In genomic region chr1:209850342-209850979, GRCh38 we compare ENCODE assay signal across 8 cellular contexts. TPM values are rescaled to one million over a fixed set of nuclear protein-coding genes. Genes with fewer than 3 reads are reported as not detected.
DNase-seq lines count a peak whose midpoint lies in the region; ATAC-seq and TF ChIP-seq lines count a peak whose summit lies in the region.

No MANE protein-coding gene starts in this region.

- TF ChIP-seq EP300 in stomach (IDR thresholded peaks at IDR 0.05): no peak

- no peaks in the 10 kb centered on the region for H4K20me1 ChIP-seq in OCI-LY3 (ENCODE audit: insufficient read depth, low read length)

- peak; percentile 56 for DNase-seq in AG08396 (ENCODE audit: low spot score)
- peak; percentile 44 for DNase-seq in GM13977 (ENCODE audit: low spot score)
- DNase-seq in astrocyte of the spinal cord (ENCODE audit: low read depth, low spot score): peak; percentile 85
- DNase-seq in left kidney (ENCODE audit: low read depth, low spot score): peak; percentile 64
- DNase-seq in stomach: peak; percentile 36

- TF ChIP-seq CTCF in GM13977 (IDR thresholded peaks at IDR 0.05; ENCODE audit: extremely low read depth, insufficient read depth, missing control alignments) (peak; percentile 52), OCI-LY3 (IDR thresholded peaks at IDR 0.05; ENCODE audit: low read depth, low read length) (peak; percentile 92), astrocyte of the spinal cord (IDR thresholded peaks at IDR 0.05; ENCODE audit: low read depth, low read length) (peak; percentile 88), stomach (IDR thresholded peaks at IDR 0.05) (peak in 2 of 7 experiments; percentile 17 to 34)

- H3K27ac ChIP-seq in OCI-LY3 (ENCODE audit: low read length) (no peak overlapping the region), stomach (no peak overlapping the region)

- WGBS in stomach, 5 donors: 57 to 69% (median 59%) methylated on average over 6 of the region's 6 CpGs

- no peak overlapping the region for H3K9ac ChIP-seq in OCI-LY3 (ENCODE audit: low read length)

- no peak for TF ChIP-seq POLR2A in stomach (IDR thresholded peaks at IDR 0.05)

- intact Hi-C loops in stomach (cut with DNase I; ENCODE audit: low total_unique reads): no loop called here

- H2AFZ ChIP-seq in OCI-LY3 (ENCODE audit: low read depth, low read length): no peak overlapping the region

- no peak overlapping the region for H3K4me2 ChIP-seq in OCI-LY3 (ENCODE audit: low read length)

- H3K27me3 ChIP-seq in OCI-LY3 (ENCODE audit: low read depth, low read length) (no peaks in the 10 kb centered on the region), stomach (no peaks in the 10 kb centered on the region)

- in situ Hi-C loops in GM13977 (cut with MboI; ENCODE audit: low pct_unique_long_range_greater_than_20kb, low sequenced_read_pairs, unreplicated experiment) (loop anchor here (25.0 kb wide), 2 partner anchors 137 to 462 kb away; no protein-coding TSS in a partner anchor), astrocyte of the spinal cord (cut with HindIII; ENCODE audit: low sequenced_read_pairs) (loop anchor here (25.0 kb wide), 1 partner anchor 137 kb away; no protein-coding TSS in a partner anchor)

- H3K9me3 ChIP-seq in OCI-LY3 (ENCODE audit: insufficient read depth, low read length) (no peaks in the 10 kb centered on the region), stomach (no peaks in the 10 kb centered on the region)

- ATAC-seq in HG03565 (IDR thresholded peaks at IDR 0.05; ENCODE audit: unreplicated experiment) (peak; percentile 79), GM18870 (IDR thresholded peaks at IDR 0.05; ENCODE audit: unreplicated experiment) (no peak)

- no peaks in the 10 kb centered on the region for H3K79me2 ChIP-seq in OCI-LY3 (ENCODE audit: low read length)

- H3K36me3 ChIP-seq in OCI-LY3 (replicated peaks; ENCODE audit: low read depth, low read length) (peaks cover 65% of the 10 kb centered on the region), stomach (peaks cover 37 to 100% (median 96%) of the 10 kb centered on the region in 4 donors)

- no peak overlapping the region for H3K4me3 ChIP-seq in OCI-LY3 (ENCODE audit: low read length)
- no peak overlapping the region for H3K4me3 ChIP-seq in astrocyte of the spinal cord (ENCODE audit: low read depth, low read length)
- no peak overlapping the region for H3K4me3 ChIP-seq in stomach

- H3K4me1 ChIP-seq in OCI-LY3 (ENCODE audit: low read length) (no peaks in the 10 kb centered on the region), stomach (no peaks in the 10 kb centered on the region)

RNA-seq across cellular contexts. Expression of gene UTP25, which starts 22.7 kb away (rescaled TPM):
- total RNA-seq in stomach: 10 to 100 TPM in 1 of 5 donors, 1 to 10 TPM in 4; 1.4 to 10.6 (median 3.1) TPM
- polyA plus RNA-seq in stomach: 1 to 10 TPM; 1.1 to 2.1 (median 1.9) TPM

RNA-seq across cellular contexts. Expression of gene IRF6, which starts 44.5 kb away (rescaled TPM):
- 10 to 100 TPM; 11.6 to 64.8 (median 33.5) TPM for total RNA-seq in stomach
- 10 to 100 TPM; 19.5 to 27.8 (median 25.2) TPM for polyA plus RNA-seq in stomach
